ENCODE assay signal across 28 cellular contexts in the genomic region with DNA sequence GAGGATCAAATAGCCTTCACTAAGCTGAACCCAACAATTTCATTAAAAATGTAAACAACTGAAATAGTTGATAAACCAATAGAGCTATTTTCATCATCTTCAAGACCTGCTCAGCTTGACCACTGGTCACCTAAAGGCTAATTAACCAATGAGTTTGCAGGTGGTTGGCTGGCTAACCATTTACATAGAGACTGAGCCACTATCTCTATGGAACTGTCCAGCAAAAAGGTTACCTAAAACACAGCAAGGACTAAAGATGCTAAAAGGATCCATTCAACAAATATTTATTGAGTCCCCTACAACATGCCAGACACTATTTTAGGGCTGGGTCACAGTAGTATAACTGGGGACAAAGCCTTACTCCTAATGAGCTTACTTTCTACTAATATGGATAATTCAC.
"Had no signal": no experiment of that assay in that cellular context is flagged by ENCODE, and none has a peak within 500 bp of the region (broad histone marks: within the 10 kb centered on the region; RNA-seq: fewer than 3 reads in every experiment).

No MANE protein-coding gene starts in this region.

- H3K27ac ChIP-seq: brain microvascular endothelial cell, colonic mucosa, KMS-11, Peyer's patch had no signal

- H3K27me3 Mint-ChIP-seq: activated naive CD8-positive, alpha-beta T cell treated with anti-CD3 and anti-CD28 coated beads for 36 hours had no signal

- H3K4me1 ChIP-seq: colonic mucosa, Peyer's patch had no signal

- H3K4me2 ChIP-seq: KMS-11 had no signal

- H3K36me3 ChIP-seq: brain microvascular endothelial cell, colonic mucosa, Peyer's patch had no signal

- DNase-seq: activated CD4-positive, alpha-beta T cell treated with anti-CD3 and anti-CD28 coated beads, Interleukin-2, amount 10 ng/mL, durations not matched to agents 7 days and 5 days; activated CD4-positive, alpha-beta T cell treated with anti-CD3 and anti-CD28 coated beads, Interleukin-2, amount 50 U/mL, for 48 hours; activated CD8-positive, alpha-beta T cell treated with anti-CD3 and anti-CD28 coated beads, Interleukin-2, amount 10 ng/mL, durations not matched to agents 7 days and 5 days; activated naive CD4-positive, alpha-beta T cell; activated naive CD4-positive, alpha-beta T cell treated with anti-CD3 and anti-CD28 coated beads, Interleukin-2, amount 50 U/mL, for 16 hours; activated naive CD8-positive, alpha-beta T cell treated with anti-CD3 and anti-CD28 coated beads for 36 hours; activated T-cell treated with anti-CD3 and anti-CD28 coated beads, Interleukin-2, amount 50 U/mL, for 4 hours; amniotic stem cell; aorta; brain microvascular endothelial cell; central memory CD4-positive, alpha-beta T cell; colonic mucosa; NCI-H1092 treated with DMSO at 0.1 percent for 48 hours; NCI-H1417; NCI-H146; NCI-H187; NCI-H2029 treated with DMSO at 0.1 percent for 48 hours; NCI-H2107; NCI-H2171; NCI-H510A; NCI-H526; Peyer's patch; RPMI8226; SIG-M5 had no signal

- H3K9me3 Mint-ChIP-seq: activated naive CD8-positive, alpha-beta T cell treated with anti-CD3 and anti-CD28 coated beads for 36 hours; activated T-cell treated with anti-CD3 and anti-CD28 coated beads, Interleukin-2, amount 50 U/mL, for 4 hours; activated T-helper 1 cell treated with anti-CD3 and anti-CD28 coated beads, Interleukin-12 subunit alpha, Interleukin-12 subunit beta, Interleukin-2, Interleukin-4 antibody, amounts not matched to agents 30 ng/mL and 10 ng/mL and 1 ng/mL, durations not matched to agents 14 hours and 24 hours and 36 hours had no signal

- H3K9ac ChIP-seq: KMS-11 had no signal

- FAIRE-seq: TTC549 had no signal

- H3K4me3 ChIP-seq: colonic mucosa, Peyer's patch had no signal

- H3K27me3 ChIP-seq: brain microvascular endothelial cell, colonic mucosa, Peyer's patch had no signal

- H3K27ac Mint-ChIP-seq: activated CD4-positive, alpha-beta T cell treated with anti-CD3 and anti-CD28 coated beads, Interleukin-2, amount 10 ng/mL, durations not matched to agents 7 days and 5 days; activated CD8-positive, alpha-beta T cell treated with anti-CD3 and anti-CD28 coated beads, Interleukin-2, amount 10 ng/mL, durations not matched to agents 7 days and 5 days; activated naive CD8-positive, alpha-beta T cell treated with anti-CD3 and anti-CD28 coated beads for 36 hours; activated T-helper 1 cell treated with anti-CD3 and anti-CD28 coated beads, Interleukin-12 subunit alpha, Interleukin-12 subunit beta, Interleukin-2, Interleukin-4 antibody, amounts not matched to agents 30 ng/mL and 10 ng/mL and 1 ng/mL, durations not matched to agents 14 hours and 24 hours and 36 hours had no signal

- H3K36me3 Mint-ChIP-seq: activated naive CD8-positive, alpha-beta T cell treated with anti-CD3 and anti-CD28 coated beads for 36 hours had no signal

- ATAC-seq: activated CD8-positive, alpha-beta T cell treated with anti-CD3 and anti-CD28 coated beads, Interleukin-2, amount 10 ng/mL, durations not matched to agents 7 days and 5 days; activated T-cell treated with anti-CD3 and anti-CD28 coated beads, Interleukin-2, amount 50 U/mL, for 4 hours; Right ventricle myocardium inferior had no signal

- H3K4me3 Mint-ChIP-seq: activated CD4-positive, alpha-beta T cell treated with anti-CD3 and anti-CD28 coated beads, Interleukin-2, amount 10 ng/mL, durations not matched to agents 7 days and 5 days; activated CD8-positive, alpha-beta T cell treated with anti-CD3 and anti-CD28 coated beads, Interleukin-2, amount 10 ng/mL, durations not matched to agents 7 days and 5 days; activated naive CD8-positive, alpha-beta T cell treated with anti-CD3 and anti-CD28 coated beads for 36 hours; activated T-cell treated with anti-CD3 and anti-CD28 coated beads, Interleukin-2, amount 50 U/mL, for 4 hours; activated T-helper 1 cell treated with anti-CD3 and anti-CD28 coated beads, Interleukin-12 subunit alpha, Interleukin-12 subunit beta, Interleukin-2, Interleukin-4 antibody, amounts not matched to agents 30 ng/mL and 10 ng/mL and 1 ng/mL, durations not matched to agents 14 hours and 24 hours and 36 hours had no signal

- H3K9me3 ChIP-seq: colonic mucosa, Peyer's patch had no signal
